ENCODE assay signal across 10 cellular contexts in genomic region chr1:161642697-161643096, GRCh38. TPM values are rescaled to one million over a fixed set of nuclear protein-coding genes. Genes with fewer than 3 reads are reported as not detected.
DNase-seq lines count a peak whose midpoint lies in the region; ATAC-seq and TF ChIP-seq lines count a peak whose summit lies in the region.
"Not testable (repeated sequence)": the region's sequence is repeated elsewhere in the genome, so short reads cannot be mapped to it uniquely, and the experiment has no call there.
"Had no signal": no experiment of that assay in that cellular context is flagged by ENCODE, and none has a peak within 500 bp of the region (broad histone marks: within the 10 kb centered on the region; RNA-seq: fewer than 3 reads in every experiment).

No MANE protein-coding gene starts in this region.

- not testable (repeated sequence) for H3K27me3 ChIP-seq in adipocyte (replicated peaks; ENCODE audit: control insufficient read depth, insufficient read depth, low read length); lower lobe of right lung (ENCODE audit: low read depth)

- H3K4me3 ChIP-seq in AG10803 (ENCODE audit: low read length); adipocyte (ENCODE audit: low read length); fibroblast of the aortic adventitia (ENCODE audit: low read depth, low read length); lower lobe of right lung: not testable (repeated sequence)

- ATAC-seq in lower lobe of right lung = peak; percentile 75 to 80
- ATAC-seq in sciatic nerve = peak; percentile 80

- not testable (repeated sequence) for H3K27ac ChIP-seq in lower lobe of right lung

- DNase-seq in AG10803 (ENCODE audit: low read depth) (peak; percentile 8), M059J (ENCODE audit: low read depth) (peak; percentile 40), RPMI7951 (ENCODE audit: low read depth) (peak; percentile 14), adipocyte (ENCODE audit: low read depth) (peak; percentile 21), fibroblast of the aortic adventitia (ENCODE audit: low read depth) (peak; percentile 15)
- DNase-seq in lower lobe of right lung; sciatic nerve (ENCODE audit: low spot score): not testable (repeated sequence)

- H3K36me3 ChIP-seq in adipocyte (ENCODE audit: control insufficient read depth, insufficient read depth, low read length, severe bottlenecking); lower lobe of right lung: not testable (repeated sequence)

- H3K9me3 ChIP-seq in adipocyte (ENCODE audit: control insufficient read depth, low read length); lower lobe of right lung: not testable (repeated sequence)

- H3K9ac ChIP-seq in adipocyte (ENCODE audit: low read length) = not testable (repeated sequence)

- peak; percentile 24; the same call in 1 of the 2 replicates for TF ChIP-seq CTCF in AG10803 (conservative IDR thresholded peaks at IDR 0.05; ENCODE audit: low read length)
- peak; percentile 26; the same call in 1 of the 3 replicates for TF ChIP-seq CTCF in GM12872 (IDR thresholded peaks at IDR 0.05; ENCODE audit: insufficient read depth, low read depth, low read length)
- peak; percentile 12 for TF ChIP-seq CTCF in fibroblast of the aortic adventitia (IDR thresholded peaks at IDR 0.05; ENCODE audit: insufficient read depth, low read length)
- peak; percentile 17 for TF ChIP-seq CTCF in lower lobe of right lung (IDR thresholded peaks at IDR 0.05)

- H3K4me1 ChIP-seq in adipocyte (ENCODE audit: control insufficient read depth, insufficient read depth, low read length); lower lobe of right lung: not testable (repeated sequence)

- intact Hi-C loops in lower lobe of right lung (cut with DNase I); sciatic nerve (cut with DNase I): not testable (repeated sequence)

RNA-seq across cellular contexts. Expression of gene FCGR3B, which starts 11.7 kb away (rescaled TPM):
- total RNA-seq in M059J (2014; rRNA removed; shearing (Covaris generic)) = 1.0 TPM in 1 of 2 replicates, not detected in the other
- total RNA-seq in RPMI7951 (2014; rRNA removed; shearing (Covaris generic)) = not detected in 2 replicates
- not detected in 2 replicates for total RNA-seq in fibroblast of the aortic adventitia (ENCODE audit: low replicate concordance)
- 50.1 TPM for total RNA-seq in lower lobe of right lung
- 20.7 TPM for total RNA-seq in sciatic nerve
- total RNA-seq: activated CD4-positive, alpha-beta memory T cell treated with anti-CD3 and anti-CD28 coated beads for 36 hours; activated naive CD4-positive, alpha-beta T cell treated with anti-CD3 and anti-CD28 coated beads, Interleukin-2, amount 50 U/mL, for 72 hours had no signal

RNA-seq across cellular contexts. Expression of gene FCGR2B, which starts 20.2 kb away (rescaled TPM):
- total RNA-seq in M059J (2014; rRNA removed; shearing (Covaris generic)) = not detected in 2 replicates
- under 0.01 TPM in 1 of 2 replicates, not detected in the other for total RNA-seq in RPMI7951 (2014; rRNA removed; shearing (Covaris generic))
- not detected in 2 replicates for total RNA-seq in fibroblast of the aortic adventitia (ENCODE audit: low replicate concordance)
- 31.9 TPM for total RNA-seq in lower lobe of right lung
- 30.2 TPM for total RNA-seq in sciatic nerve
- total RNA-seq: activated CD4-positive, alpha-beta memory T cell treated with anti-CD3 and anti-CD28 coated beads for 36 hours had no signal

Comparison
In these comparisons a context has a peak if more than half of its experiments do, and no peak if none do; other contexts are left out.
1. RNA of gene FCGR3B, which starts 11.7 kb away (total RNA-seq): 50.1 TPM in lower lobe of right lung (single experiment) and 20.7 TPM in sciatic nerve (single experiment); 1.0 TPM in M059J, not detected in RPMI7951 and not detected in fibroblast of the aortic adventitia; every median in the first group is over 10 times any median in the second.
2. RNA of gene FCGR2B, which starts 20.2 kb away (total RNA-seq): 31.9 TPM in lower lobe of right lung (single experiment) and 30.2 TPM in sciatic nerve (single experiment); not detected in M059J, under 0.01 TPM in RPMI7951 and not detected in fibroblast of the aortic adventitia; every median in the first group is over 10 times any median in the second.
3. Peak in every context shown above with its lines, with median percentiles within 50 percentile points of each other: CTCF ChIP-seq.